14 cellular contexts compared by ENCODE assay signal in genomic region chr12:46403732-46404097, GRCh38. TPM values are rescaled to one million over a fixed set of nuclear protein-coding genes. Genes with fewer than 3 reads are reported as not detected.
A peak's percentile ranks its signal among the peaks of the same experiment; 100 is the strongest.
DNase-seq lines count a peak whose midpoint lies in the region; ATAC-seq and TF ChIP-seq lines count a peak whose summit lies in the region.
"Had no signal": no experiment of that assay in that cellular context is flagged by ENCODE, and none has a peak within 500 bp of the region (broad histone marks: within the 10 kb centered on the region; RNA-seq: fewer than 3 reads in every experiment).

No MANE protein-coding gene starts in this region.

- H3K36me3 ChIP-seq in RWPE2 (ENCODE audit: low read depth) (no peaks in the 10 kb centered on the region), mesodermal cell (ENCODE audit: control insufficient read depth, insufficient read depth, low read length) (no peaks in the 10 kb centered on the region), transverse colon (no peaks in the 10 kb centered on the region)
- H3K36me3 ChIP-seq: cardiac muscle cell, WERI-Rb-1 had no signal

- peak overlapping the region; percentile 96 for H3K27ac ChIP-seq in RWPE2 (ENCODE audit: poor library complexity, severe bottlenecking)
- peak overlapping the region; percentile 65 for H3K27ac ChIP-seq in mesodermal cell (ENCODE audit: low read depth, low read length, severe bottlenecking)
- H3K27ac ChIP-seq in transverse colon = peak overlapping the region; percentile 70 to 83 (median 74)
- H3K27ac ChIP-seq: WERI-Rb-1 had no signal

- ATAC-seq in RWPE2 (ENCODE audit: low read depth) (no peak), GM21447 (IDR thresholded peaks at IDR 0.05; ENCODE audit: unreplicated experiment) (no peak)

- H3K36me3 Mint-ChIP-seq in HFFc6 (ENCODE audit: low read depth) = peaks cover 40% of the 10 kb centered on the region

- TF ChIP-seq CTCF in HFFc6 (IDR thresholded peaks at IDR 0.05) (no peak), RWPE2 (IDR thresholded peaks at IDR 0.05; ENCODE audit: poor library complexity, severe bottlenecking) (no peak), transverse colon (IDR thresholded peaks at IDR 0.05) (peak in 1 of 5 experiments; percentile 15)

- H3K4me3 ChIP-seq in RWPE2 (ENCODE audit: severe bottlenecking) = no peak overlapping the region
- no peak overlapping the region for H3K4me3 ChIP-seq in mesodermal cell (ENCODE audit: extremely low read depth, insufficient read depth, low read length, poor library complexity, severe bottlenecking)
- no peak overlapping the region for H3K4me3 ChIP-seq in transverse colon
- H3K4me3 ChIP-seq: cardiac muscle cell, testis had no signal

- peak overlapping the region; percentile 79 for H3K27ac Mint-ChIP-seq in HFFc6
- H3K27ac Mint-ChIP-seq: CD4-positive, alpha-beta T cell had no signal

- peaks cover 93% of the 10 kb centered on the region for H3K4me1 Mint-ChIP-seq in HFFc6 (ENCODE audit: low read depth)

- TF ChIP-seq POLR2A in transverse colon (IDR thresholded peaks at IDR 0.05) = no peak

- TF ChIP-seq EP300 in transverse colon (IDR thresholded peaks at IDR 0.05; ENCODE audit: low read depth) = no peak

- intact Hi-C loops in transverse colon (cut with DNase I; ENCODE audit: low total_unique reads) = no loop called here

- no peaks in the 10 kb centered on the region for H3K27me3 ChIP-seq in RWPE2 (ENCODE audit: insufficient read depth, poor library complexity, severe bottlenecking)
- H3K27me3 ChIP-seq in transverse colon = no peaks in the 10 kb centered on the region
- H3K27me3 ChIP-seq: cardiac muscle cell, testis had no signal

- H3K9me3 ChIP-seq in RWPE2 (ENCODE audit: severe bottlenecking) (no peaks in the 10 kb centered on the region), mesodermal cell (ENCODE audit: control insufficient read depth, low read length) (no peaks in the 10 kb centered on the region), transverse colon (no peaks in the 10 kb centered on the region)
- H3K9me3 ChIP-seq: testis had no signal

- peaks cover 16% of the 10 kb centered on the region for H3K9me3 Mint-ChIP-seq in HFFc6

- H3K4me1 ChIP-seq in RWPE2 (ENCODE audit: insufficient read depth, poor library complexity, severe bottlenecking) (peaks cover 26% of the 10 kb centered on the region), mesodermal cell (ENCODE audit: control insufficient read depth, insufficient read depth, low read length, poor library complexity, severe bottlenecking) (peaks cover 29% of the 10 kb centered on the region), transverse colon (peaks cover 24 to 42% (median 36%) of the 10 kb centered on the region in 4 donors)

- in situ Hi-C loops in transverse colon (cut with MboI; ENCODE audit: low pct_ligation_motif_present in 1 of 4, low pct_unique_long_range_greater_than_20kb in 1 of 4, low sequenced_read_pairs in 3 of 4) = no loop called here

- H3K4me3 Mint-ChIP-seq in HFFc6 = peak overlapping the region; percentile 21; the same call in 1 of the 2 replicates
- H3K4me3 Mint-ChIP-seq: CD4-positive, alpha-beta T cell had no signal

- DNase-seq in HFFc6 = no peak
- DNase-seq in RWPE2 (ENCODE audit: low spot score) = no peak
- DNase-seq in transverse colon = no peak
- DNase-seq in NCI-H2171 (lab: John Stamatoyannopoulos, UW) = no peak
- no peak for DNase-seq in dermis blood vessel endothelial cell
- DNase-seq: activated naive CD4-positive, alpha-beta T cell; CD4-positive, alpha-beta T cell; NCI-H1048; posterior cingulate gyrus; testis; WERI-Rb-1 had no signal

- H3K27me3 Mint-ChIP-seq in HFFc6 (ENCODE audit: insufficient read depth) = peaks cover 2% of the 10 kb centered on the region
- H3K27me3 Mint-ChIP-seq: CD4-positive, alpha-beta T cell had no signal

RNA-seq across cellular contexts. Expression of gene SLC38A2, which starts 31.1 kb away (rescaled TPM):
- total RNA-seq in HFFc6 (2021; fragmentation: NEBNext Ultra II Directional; extraction: Animal tissue kit (Norgen Biotek cat#: 25700)) = 1,000 to 10,000 TPM in 2 of 6 experiments, 100 to 1,000 TPM in 4; 787 to 1,148 (median 975) TPM
- polyA plus RNA-seq in mesodermal cell (2013, experiment 1 of 2) = 343 TPM
- 332 TPM for polyA plus RNA-seq in mesodermal cell (2013, experiment 2 of 2)
- total RNA-seq in transverse colon = 100 to 1,000 TPM; 104 to 300 (median 229) TPM
- total RNA-seq in dermis blood vessel endothelial cell = 618 and 745 TPM in 2 replicates
